Comparison of ENCODE assay signal across 33 cellular contexts in genomic region chr15:96468036-96468435, GRCh38.
"Had no signal": no experiment of that assay in that cellular context is flagged by ENCODE, and none has a peak within 500 bp of the region (broad histone marks: within the 10 kb centered on the region; RNA-seq: fewer than 3 reads in every experiment).

No MANE protein-coding gene starts in this region.

- DNase-seq: activated effector memory CD4-positive, alpha-beta T cell treated with anti-CD3 and anti-CD28 coated beads, Interleukin-2, amount 50 U/mL, for 16 hours; activated effector memory CD4-positive, alpha-beta T cell treated with Interleukin-2 at 50 U/mL for 16 hours; activated gamma-delta T cell; activated gamma-delta T cell treated with Interleukin-2 at 50 U/mL for 16 hours; activated naive CD4-positive, alpha-beta T cell; activated naive CD4-positive, alpha-beta T cell treated with anti-CD3 and anti-CD28 coated beads for 36 hours; activated naive CD4-positive, alpha-beta T cell treated with anti-CD3 and anti-CD28 coated beads, Interleukin-2, amount 10 ng/mL, durations not matched to agents 7 days and 5 days; activated naive CD4-positive, alpha-beta T cell treated with anti-CD3 and anti-CD28 coated beads, Interleukin-2, amount 50 U/mL, for 16 hours; activated naive CD4-positive, alpha-beta T cell treated with Interleukin-2 at 50 U/mL for 16 hours; activated naive CD8-positive, alpha-beta T cell treated with anti-CD3 and anti-CD28 coated beads for 36 hours; activated naive CD8-positive, alpha-beta T cell treated with anti-CD3 and anti-CD28 coated beads, Interleukin-2, amount 10 ng/mL, durations not matched to agents 7 days and 5 days; activated naive CD8-positive, alpha-beta T cell treated with anti-CD3 and anti-CD28 coated beads, Interleukin-2, amount 50 U/mL, for 24 hours; activated T-cell treated with anti-CD3 and anti-CD28 coated beads, Interleukin-2, amount 50 U/mL, for 1 hour; activated T-cell treated with anti-CD3 and anti-CD28 coated beads, Interleukin-2, amount 50 U/mL, for 24 hours; activated T-cell treated with anti-CD3 and anti-CD28 coated beads, Interleukin-2, amount 50 U/mL, for 4 hours; activated T-cell treated with anti-CD3 and anti-CD28 coated beads, Interleukin-2, amount 50 U/mL, for 48 hours; activated T-cell treated with anti-CD3 and anti-CD28 coated beads, Interleukin-2, amount 50 U/mL, for 72 hours; adrenal gland; amniotic stem cell; amygdala; anterior cingulate cortex; aorta; body of pancreas; brain microvascular endothelial cell; caudate nucleus; central memory CD4-positive, alpha-beta T cell; cerebellar nuclear complex had no signal

- H3K9me3 ChIP-seq: adrenal gland, ascending aorta, body of pancreas, breast epithelium had no signal

- H3K36me3 ChIP-seq: adrenal gland, ascending aorta, brain microvascular endothelial cell, breast epithelium, cardiac muscle cell had no signal

- H3K27me3 ChIP-seq: adrenal gland, ascending aorta, brain microvascular endothelial cell had no signal

- H3K4me1 ChIP-seq: adrenal gland, ascending aorta, body of pancreas, breast epithelium had no signal

- H3K4me3 ChIP-seq: adrenal gland, ascending aorta, body of pancreas, breast epithelium, cardiac muscle cell had no signal

- FAIRE-seq: astrocyte had no signal

- H3K27ac ChIP-seq: adrenal gland, ascending aorta, body of pancreas, brain microvascular endothelial cell, breast epithelium, cardiac muscle cell had no signal

- ATAC-seq: activated naive CD4-positive, alpha-beta T cell treated with anti-CD3 and anti-CD28 coated beads, Interleukin-2, amount 50 U/mL, for 72 hours; activated naive CD8-positive, alpha-beta T cell treated with anti-CD3 and anti-CD28 coated beads, Interleukin-2, amount 50 U/mL, for 24 hours; activated T-cell treated with anti-CD3 and anti-CD28 coated beads, Interleukin-2, amount 50 U/mL, for 4 hours; activated T-cell treated with anti-CD3 and anti-CD28 coated beads, Interleukin-2, amount 50 U/mL, for 72 hours; activated T-helper 17 cell treated with anti-CD3 and anti-CD28 coated beads, Interleukin-2, amount 50 U/mL, for 72 hours; body of pancreas had no signal
